In the genomic region with DNA sequence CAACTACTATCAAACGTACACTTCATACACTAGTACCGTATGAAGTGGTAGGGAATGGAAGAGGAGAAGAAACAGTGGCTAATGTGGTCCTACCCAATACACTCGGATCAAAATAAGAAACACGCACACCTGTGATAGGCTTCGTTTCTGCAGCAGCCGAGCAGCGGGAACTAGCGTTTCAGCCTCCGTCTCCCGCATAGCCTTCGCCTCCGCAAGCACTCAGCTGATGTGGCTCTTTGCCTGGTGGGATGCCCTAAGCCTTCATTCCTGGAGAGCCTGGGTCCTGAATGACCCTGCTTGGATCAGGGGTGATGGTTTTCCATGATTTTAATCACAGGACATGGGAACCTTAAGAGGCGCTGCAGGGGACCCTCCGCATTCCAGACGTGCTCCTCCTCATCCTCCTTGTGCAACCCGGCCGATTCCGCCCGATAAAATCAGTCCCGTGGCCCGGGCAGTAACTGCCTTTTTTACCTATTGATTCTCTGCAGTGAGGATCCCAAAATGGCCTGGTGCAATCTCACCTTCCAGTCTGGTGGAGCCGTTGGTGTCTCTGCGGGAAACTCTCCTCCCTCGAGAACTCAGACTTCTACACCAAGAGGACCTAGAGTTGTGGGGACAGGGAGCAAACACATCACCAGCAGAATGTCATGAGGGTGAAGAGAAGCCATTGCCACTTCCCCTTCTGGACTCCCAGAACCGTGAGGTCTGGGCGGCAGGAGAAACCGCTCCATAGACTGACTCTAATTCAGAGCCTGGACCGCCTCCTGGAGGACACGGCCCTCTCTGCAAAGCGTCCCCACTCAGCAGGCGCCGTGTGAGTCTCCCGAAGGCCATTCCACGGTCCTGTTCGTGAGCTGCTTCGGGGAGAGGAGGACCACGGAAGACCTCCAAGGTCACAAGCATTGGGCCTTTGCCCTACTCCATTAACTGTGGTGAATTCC, we compare ENCODE assay signal across 15 cellular contexts. TPM values are rescaled to one million over a fixed set of nuclear protein-coding genes. Genes with fewer than 3 reads are reported as not detected.
DNase-seq lines count a peak whose midpoint lies in the region; ATAC-seq, FAIRE-seq and TF ChIP-seq lines count a peak whose summit lies in the region.
"Had no signal": no experiment of that assay in that cellular context is flagged by ENCODE, and none has a peak within 500 bp of the region (broad histone marks: within the 10 kb centered on the region; RNA-seq: fewer than 3 reads in every experiment).

No MANE protein-coding gene starts in this region.

- no peaks in the 10 kb centered on the region for H4K20me1 ChIP-seq in HepG2 (ENCODE audit: insufficient read depth, low read length)

- POLR2A ChIA-PET in WTC11 (lab: Charles Lee): no interaction called here
- POLR2A ChIA-PET in HepG2 (lab: Yijun Ruan, JAX): no interaction called here

- no peak overlapping the region for H2AFZ ChIP-seq in HepG2 (ENCODE audit: low read length)

- TF ChIP-seq RAD21 in HepG2 (CRISPR knock-in tag; IDR thresholded peaks at IDR 0.05): no peak; the same call in 1 of the 2 replicates

- H3K9me3 ChIP-seq in HepG2 (ENCODE audit: low read length) (no peaks in the 10 kb centered on the region), tibial artery (no peaks in the 10 kb centered on the region), spleen (no peaks in the 10 kb centered on the region), MG63 (no peaks in the 10 kb centered on the region)

- TF ChIP-seq CTCF in WTC11 (IDR thresholded peaks at IDR 0.05) (no peak), HepG2 (CRISPR knock-in tag; IDR thresholded peaks at IDR 0.05) (peak; percentile 54), tibial artery (IDR thresholded peaks at IDR 0.05) (no peak), spleen (IDR thresholded peaks at IDR 0.05 in 8 of 11, conservative IDR thresholded peaks at IDR 0.05 in 3 of 11) (peak in 1 of 11 experiments; percentile 21)

- BruUV-seq in HepG2 (replicated peaks; lab: Mats Ljungman, UMichigan): no TSS peak

- peaks cover 7% of the 10 kb centered on the region for H3K4me1 ChIP-seq in HepG2 (ENCODE audit: insufficient read depth, low read length)
- no peaks in the 10 kb centered on the region for H3K4me1 ChIP-seq in tibial artery
- H3K4me1 ChIP-seq in spleen: peaks cover 0 to 38% (median 12%) of the 10 kb centered on the region in 6 donors

- no peaks in the 10 kb centered on the region for H3K36me3 ChIP-seq in HepG2 (replicated peaks in 1 of 2; ENCODE audit: control insufficient read depth in 1 of 2, insufficient read depth in 2 of 2, low read length in 2 of 2)
- no peaks in the 10 kb centered on the region for H3K36me3 ChIP-seq in tibial artery
- peaks cover 0 to 26% (median 0%) of the 10 kb centered on the region in 6 donors for H3K36me3 ChIP-seq in spleen
- H3K36me3 ChIP-seq in MG63: no peaks in the 10 kb centered on the region

- ATAC-seq in activated T-cell treated with anti-CD3 and anti-CD28 coated beads, Interleukin-2, amount 50 U/mL, for 72 hours (replicated peaks in 1 of 2): no peak
- peak; percentile 51 for ATAC-seq in WTC11
- ATAC-seq in HepG2: peak; percentile 37; the same call in 2 of the 3 replicates

- peaks cover 18% of the 10 kb centered on the region for H3K4me1 Mint-ChIP-seq in activated T-cell treated with anti-CD3 and anti-CD28 coated beads, Interleukin-2, amount 50 U/mL, for 24 hours (ENCODE audit: low read depth)
- peaks cover 15% of the 10 kb centered on the region for H3K4me1 Mint-ChIP-seq in activated T-cell treated with anti-CD3 and anti-CD28 coated beads, Interleukin-2, amount 50 U/mL, for 72 hours (ENCODE audit: low read depth)
- H3K4me1 Mint-ChIP-seq in WTC11: peaks cover 8% of the 10 kb centered on the region; the same call in 1 of the 2 replicates

- no peak overlapping the region for H3K27ac Mint-ChIP-seq in activated T-cell treated with anti-CD3 and anti-CD28 coated beads, Interleukin-2, amount 50 U/mL, for 24 hours
- H3K27ac Mint-ChIP-seq in activated T-cell treated with anti-CD3 and anti-CD28 coated beads, Interleukin-2, amount 50 U/mL, for 72 hours: no peak overlapping the region
- peak overlapping the region; percentile 13; the same call in 1 of the 2 replicates for H3K27ac Mint-ChIP-seq in WTC11
- H3K27ac Mint-ChIP-seq: activated naive CD8-positive, alpha-beta T cell treated with anti-CD3 and anti-CD28 coated beads, Interleukin-2, amount 10 ng/mL, durations not matched to agents 7 days and 5 days had no signal

- H3K79me2 ChIP-seq in HepG2 (ENCODE audit: insufficient read depth, low read length): no peaks in the 10 kb centered on the region

- H3K27me3 ChIP-seq in HepG2 (ENCODE audit: control insufficient read depth in 1 of 2, insufficient read depth in 2 of 2, low read length in 2 of 2) (peaks cover 1 to 32% of the 10 kb centered on the region in 2 experiments; a peak in 2 of 5 replicates), tibial artery (peaks cover 0 to 29% of the 10 kb centered on the region in 2 donors), spleen (replicated peaks in 1 of 7) (no peaks in the 10 kb centered on the region), MG63 (no peaks in the 10 kb centered on the region; the same call in 1 of the 2 replicates)

- no peak overlapping the region for H3K4me3 ChIP-seq in HepG2 (replicated peaks in 1 of 3; ENCODE audit: insufficient read depth in 1 of 3, low read depth in 2 of 3, low read length in 3 of 3)
- H3K4me3 ChIP-seq in tibial artery: no peak overlapping the region
- H3K4me3 ChIP-seq in spleen: no peak overlapping the region
- no peak overlapping the region for H3K4me3 ChIP-seq in MG63

- WGBS in HepG2 (ENCODE audit: low lambda C conversion rate): 68% methylated on average over 28 of the region's 37 CpGs
- WGBS in spleen, 5 donors: 70 to 78% (median 75%) methylated on average over 36 to 37 of the region's 37 CpGs

- FAIRE-seq in HepG2 (lab: Jason Lieb, UNC): no peak
- FAIRE-seq: GM12892, urothelium cell line had no signal

- no peak overlapping the region for H3K9ac ChIP-seq in HepG2 (ENCODE audit: insufficient read depth, low read depth, low read length)

- in situ Hi-C loops in HepG2 (cut with HindIII; ENCODE audit: extremely low pct_ligation_motif_present, low pct_unique_long_range_greater_than_20kb): no loop called here

- DNase-seq in activated T-cell treated with anti-CD3 and anti-CD28 coated beads, Interleukin-2, amount 50 U/mL, for 24 hours: peak; percentile 31
- DNase-seq in activated T-cell treated with anti-CD3 and anti-CD28 coated beads, Interleukin-2, amount 50 U/mL, for 72 hours: no peak
- DNase-seq in WTC11 (ENCODE audit: low spot score) (peak; percentile 11), HepG2 (ENCODE audit: low spot score) (no peak), tibial artery (peak; percentile 21 to 48), spleen (no peak), MG63 (no peak), cortex of kidney (lab: John Stamatoyannopoulos, UW) (no peak)
- DNase-seq: activated naive CD8-positive, alpha-beta T cell treated with anti-CD3 and anti-CD28 coated beads, Interleukin-2, amount 10 ng/mL, durations not matched to agents 7 days and 5 days; HCEC 1CT; NCI-H1930 had no signal

- no peak for TF ChIP-seq POLR2A in HepG2 (IDR thresholded peaks at IDR 0.05; ENCODE audit: insufficient read depth in 1 of 2, low read depth in 2 of 2, low read length in 2 of 2)
- no peak for TF ChIP-seq POLR2A in spleen (IDR thresholded peaks at IDR 0.05)

- H3K9me3 Mint-ChIP-seq in activated T-cell treated with anti-CD3 and anti-CD28 coated beads, Interleukin-2, amount 50 U/mL, for 24 hours: no peaks in the 10 kb centered on the region
- H3K9me3 Mint-ChIP-seq in activated T-cell treated with anti-CD3 and anti-CD28 coated beads, Interleukin-2, amount 50 U/mL, for 72 hours: no peaks in the 10 kb centered on the region
- no peaks in the 10 kb centered on the region for H3K9me3 Mint-ChIP-seq in WTC11
- H3K9me3 Mint-ChIP-seq: activated naive CD8-positive, alpha-beta T cell treated with anti-CD3 and anti-CD28 coated beads, Interleukin-2, amount 10 ng/mL, durations not matched to agents 7 days and 5 days had no signal

- no peak overlapping the region for H3K27ac ChIP-seq in HepG2 (ENCODE audit: extremely low read length, insufficient read depth, low read length)
- H3K27ac ChIP-seq in tibial artery: no peak overlapping the region
- no peak overlapping the region for H3K27ac ChIP-seq in spleen

- no peak overlapping the region for H3K4me2 ChIP-seq in HepG2 (ENCODE audit: low read depth, low read length)

- H3K4me3 Mint-ChIP-seq in activated T-cell treated with anti-CD3 and anti-CD28 coated beads, Interleukin-2, amount 50 U/mL, for 24 hours: no peak overlapping the region
- no peak overlapping the region for H3K4me3 Mint-ChIP-seq in activated T-cell treated with anti-CD3 and anti-CD28 coated beads, Interleukin-2, amount 50 U/mL, for 72 hours
- no peak overlapping the region for H3K4me3 Mint-ChIP-seq in WTC11
- H3K4me3 Mint-ChIP-seq: activated naive CD8-positive, alpha-beta T cell treated with anti-CD3 and anti-CD28 coated beads, Interleukin-2, amount 10 ng/mL, durations not matched to agents 7 days and 5 days had no signal

- intact Hi-C loops in HepG2 (cut with micrococcal nuclease; ENCODE audit: unreplicated experiment) (no loop called here), tibial artery (cut with DNase I; ENCODE audit: low total_unique reads) (no loop called here), spleen (cut with DNase I; ENCODE audit: low total_unique reads) (no loop called here)

- peaks cover 4% of the 10 kb centered on the region for H3K36me3 Mint-ChIP-seq in activated T-cell treated with anti-CD3 and anti-CD28 coated beads, Interleukin-2, amount 50 U/mL, for 24 hours (ENCODE audit: low read depth)
- H3K36me3 Mint-ChIP-seq in activated T-cell treated with anti-CD3 and anti-CD28 coated beads, Interleukin-2, amount 50 U/mL, for 72 hours (ENCODE audit: insufficient read depth in 2 of 2): no peaks in the 10 kb centered on the region
- no peaks in the 10 kb centered on the region for H3K36me3 Mint-ChIP-seq in WTC11

- CTCF ChIA-PET in WTC11 (lab: Charles Lee) (interaction anchor here (0.6 to 1.6 kb wide), 3 partner anchors 11 to 412 kb away, joined by 3 to 7 read pairs (median 3); no protein-coding TSS in a partner anchor), HepG2 (lab: Yijun Ruan, JAX; ENCODE audit: low intra/inter-chr PET ratio, low total read pairs) (interaction anchor here (2.2 kb wide), 1 partner anchor 96 kb away, joined by 9 read pairs; no protein-coding TSS in a partner anchor)

- TF ChIP-seq EP300 in HepG2 (IDR thresholded peaks at IDR 0.05; ENCODE audit: low read depth in 2 of 2, low read length in 2 of 2): no peak
- no peak for TF ChIP-seq EP300 in HepG2 (CRISPR knock-in tag; IDR thresholded peaks at IDR 0.05; ENCODE audit: borderline replicate concordance)

- no peaks in the 10 kb centered on the region for H3K27me3 Mint-ChIP-seq in activated T-cell treated with anti-CD3 and anti-CD28 coated beads, Interleukin-2, amount 50 U/mL, for 24 hours
- no peaks in the 10 kb centered on the region for H3K27me3 Mint-ChIP-seq in activated T-cell treated with anti-CD3 and anti-CD28 coated beads, Interleukin-2, amount 50 U/mL, for 72 hours (ENCODE audit: low read depth)
- H3K27me3 Mint-ChIP-seq in WTC11 (ENCODE audit: low read depth): peaks cover 30% of the 10 kb centered on the region

RNA-seq across cellular contexts. Expression of gene C11orf21, which starts 8.1 kb away (rescaled TPM):
- total RNA-seq in activated T-cell treated with anti-CD3 and anti-CD28 coated beads, Interleukin-2, amount 50 U/mL, for 72 hours: 10 to 100 TPM; 13.6 to 16.6 TPM
- total RNA-seq in WTC11 (2021) (0.11 to 0.24 TPM in 2 of 3 replicates, not detected in the other), HepG2 (2016; rRNA removed; fragmentation: Illumina TruSeq; extraction: Trizol) (not detected in 2 replicates), spleen (10 to 100 TPM; 10.6 to 24.9 (median 18.1) TPM)
- not detected in 2 replicates for total RNA-seq in HepG2 (2016; cell fraction: cytosol; rRNA removed; fragmentation: Illumina TruSeq; extraction: Trizol; ENCODE audit: low read depth)
- total RNA-seq in HepG2 (2016; cell fraction: insoluble cytoplasmic fraction; rRNA removed; fragmentation: Illumina TruSeq; extraction: Trizol): not detected in 2 replicates
- total RNA-seq in HepG2 (2016; cell fraction: membrane; rRNA removed; fragmentation: Illumina TruSeq; extraction: Trizol): not detected in 2 replicates
- not detected in 2 replicates for total RNA-seq in HepG2 (2016; cell fraction: nucleus; rRNA removed; fragmentation: Illumina TruSeq; extraction: Trizol)
- polyA plus RNA-seq in HepG2 (2011; rRNA removed) (0.03 and 0.08 TPM in 2 replicates), spleen (10 to 100 TPM in 1 of 3 donors, 1 to 10 TPM in 2; 8.6 to 12.1 (median 8.9) TPM)
- polyA plus RNA-seq in HepG2 (2011; cell fraction: cytosol; rRNA removed): 0.04 TPM in 1 of 2 replicates, not detected in the other
- 0.09 and 0.11 TPM in 2 replicates for polyA plus RNA-seq in HepG2 (2011; cell fraction: nucleus; rRNA removed)
- polyA plus RNA-seq in HepG2 (2012): not detected in 2 replicates
- not detected in 2 replicates for polyA plus RNA-seq in HepG2 (2016; cell fraction: cytosol; fragmentation: Illumina TruSeq; extraction: Trizol; ENCODE audit: low read depth)
- not detected in 2 replicates for polyA plus RNA-seq in HepG2 (2016; cell fraction: insoluble cytoplasmic fraction; fragmentation: Illumina TruSeq; extraction: Trizol; ENCODE audit: low read depth)
- polyA plus RNA-seq in HepG2 (2016; cell fraction: membrane; fragmentation: Illumina TruSeq; extraction: Trizol; ENCODE audit: low read depth): not detected in 2 replicates
- polyA plus RNA-seq in HepG2 (2016; cell fraction: nucleus; fragmentation: Illumina TruSeq; extraction: Trizol; ENCODE audit: insufficient read depth, low read depth): not detected in 2 replicates
- polyA minus RNA-seq in HepG2 (2011; rRNA and poly(A)+ RNA removed; ENCODE audit: low replicate concordance): 0.12 TPM in 1 of 2 replicates, not detected in the other
- polyA minus RNA-seq in HepG2 (2011; cell fraction: cytosol; rRNA and poly(A)+ RNA removed): not detected in 2 replicates
- polyA minus RNA-seq in HepG2 (2011; cell fraction: nucleus; rRNA and poly(A)+ RNA removed): not detected in 2 replicates
- total RNA-seq in MG63 (2014; rRNA removed; shearing (Covaris generic); ENCODE audit: low replicate concordance): 8.4 and 18.1 TPM in 2 replicates
- polyA plus RNA-seq: AG04450, neural cell had no signal

RNA-seq across cellular contexts. Expression of gene TSPAN32, which starts 8.1 kb away (rescaled TPM):
- 10 to 100 TPM in 1 of 2 donors, 1 to 10 TPM in 1; 8.6 to 10.2 TPM for total RNA-seq in activated T-cell treated with anti-CD3 and anti-CD28 coated beads, Interleukin-2, amount 50 U/mL, for 72 hours
- total RNA-seq in WTC11 (2021) (0.39 TPM in 1 of 3 replicates, not detected in the others), HepG2 (2016; rRNA removed; fragmentation: Illumina TruSeq; extraction: Trizol) (0.09 TPM in 1 of 2 replicates, not detected in the other), spleen (10 to 100 TPM; 10.6 to 21.0 (median 17.6) TPM)
- not detected in 2 replicates for total RNA-seq in HepG2 (2016; cell fraction: cytosol; rRNA removed; fragmentation: Illumina TruSeq; extraction: Trizol; ENCODE audit: low read depth)
- total RNA-seq in HepG2 (2016; cell fraction: insoluble cytoplasmic fraction; rRNA removed; fragmentation: Illumina TruSeq; extraction: Trizol): 0.24 TPM in 1 of 2 replicates, not detected in the other
- total RNA-seq in HepG2 (2016; cell fraction: membrane; rRNA removed; fragmentation: Illumina TruSeq; extraction: Trizol): not detected in 2 replicates
- total RNA-seq in HepG2 (2016; cell fraction: nucleus; rRNA removed; fragmentation: Illumina TruSeq; extraction: Trizol): 0.31 and 0.53 TPM in 2 replicates
- polyA plus RNA-seq in HepG2 (2011; rRNA removed) (0.39 and 0.70 TPM in 2 replicates), spleen (10 to 100 TPM; 11.2 to 21.8 (median 14.1) TPM)
- polyA plus RNA-seq in HepG2 (2011; cell fraction: cytosol; rRNA removed): 0.18 and 0.34 TPM in 2 replicates
- 2.2 and 7.0 TPM in 2 replicates for polyA plus RNA-seq in HepG2 (2011; cell fraction: nucleus; rRNA removed)
- 0.51 and 1.2 TPM in 2 replicates for polyA plus RNA-seq in HepG2 (2012)
- not detected in 2 replicates for polyA plus RNA-seq in HepG2 (2016; cell fraction: cytosol; fragmentation: Illumina TruSeq; extraction: Trizol; ENCODE audit: low read depth)
- polyA plus RNA-seq in HepG2 (2016; cell fraction: insoluble cytoplasmic fraction; fragmentation: Illumina TruSeq; extraction: Trizol; ENCODE audit: low read depth): not detected in 2 replicates
- polyA plus RNA-seq in HepG2 (2016; cell fraction: membrane; fragmentation: Illumina TruSeq; extraction: Trizol; ENCODE audit: low read depth): not detected in 2 replicates
- polyA plus RNA-seq in HepG2 (2016; cell fraction: nucleus; fragmentation: Illumina TruSeq; extraction: Trizol; ENCODE audit: insufficient read depth, low read depth): 0.19 and 0.56 TPM in 2 replicates
- 0.07 and 1.3 TPM in 2 replicates for polyA minus RNA-seq in HepG2 (2011; rRNA and poly(A)+ RNA removed; ENCODE audit: low replicate concordance)
- not detected in 2 replicates for polyA minus RNA-seq in HepG2 (2011; cell fraction: cytosol; rRNA and poly(A)+ RNA removed)
- 0.90 TPM in 1 of 2 replicates, not detected in the other for polyA minus RNA-seq in HepG2 (2011; cell fraction: nucleus; rRNA and poly(A)+ RNA removed)
- 4.3 and 6.0 TPM in 2 replicates for total RNA-seq in MG63 (2014; rRNA removed; shearing (Covaris generic); ENCODE audit: low replicate concordance)
- polyA plus RNA-seq: neural cell had no signal

RNA-seq across cellular contexts. Expression of gene ASCL2, which starts 23.3 kb away (rescaled TPM):
- 1 to 10 TPM in 1 of 2 donors, under 1 TPM in 1; 0.38 to 1.7 TPM for total RNA-seq in activated T-cell treated with anti-CD3 and anti-CD28 coated beads, Interleukin-2, amount 50 U/mL, for 72 hours
- total RNA-seq in WTC11 (2021) (0.24 to 0.73 TPM (median 0.64 TPM) in 3 replicates), HepG2 (2016; rRNA removed; fragmentation: Illumina TruSeq; extraction: Trizol) (0.07 TPM in 1 of 2 replicates, not detected in the other), spleen (1 to 10 TPM; 1.9 to 3.0 (median 2.3) TPM)
- not detected in 2 replicates for total RNA-seq in HepG2 (2016; cell fraction: cytosol; rRNA removed; fragmentation: Illumina TruSeq; extraction: Trizol; ENCODE audit: low read depth)
- total RNA-seq in HepG2 (2016; cell fraction: insoluble cytoplasmic fraction; rRNA removed; fragmentation: Illumina TruSeq; extraction: Trizol): 0.09 TPM in 1 of 2 replicates, not detected in the other
- 0.09 and 0.14 TPM in 2 replicates for total RNA-seq in HepG2 (2016; cell fraction: membrane; rRNA removed; fragmentation: Illumina TruSeq; extraction: Trizol)
- total RNA-seq in HepG2 (2016; cell fraction: nucleus; rRNA removed; fragmentation: Illumina TruSeq; extraction: Trizol): not detected in 2 replicates
- polyA plus RNA-seq in HepG2 (2011; rRNA removed) (not detected in 2 replicates), spleen (1 to 10 TPM in 1 of 3 donors, under 1 TPM in 2; 0.68 to 1.3 (median 0.93) TPM)
- not detected in 2 replicates for polyA plus RNA-seq in HepG2 (2011; cell fraction: cytosol; rRNA removed)
- polyA plus RNA-seq in HepG2 (2011; cell fraction: nucleus; rRNA removed): not detected in 2 replicates
- polyA plus RNA-seq in HepG2 (2012): not detected in 2 replicates
- not detected in 2 replicates for polyA plus RNA-seq in HepG2 (2016; cell fraction: cytosol; fragmentation: Illumina TruSeq; extraction: Trizol; ENCODE audit: low read depth)
- polyA plus RNA-seq in HepG2 (2016; cell fraction: insoluble cytoplasmic fraction; fragmentation: Illumina TruSeq; extraction: Trizol; ENCODE audit: low read depth): 0.13 TPM in 1 of 2 replicates, not detected in the other
- polyA plus RNA-seq in HepG2 (2016; cell fraction: membrane; fragmentation: Illumina TruSeq; extraction: Trizol; ENCODE audit: low read depth): not detected in 2 replicates
- polyA plus RNA-seq in HepG2 (2016; cell fraction: nucleus; fragmentation: Illumina TruSeq; extraction: Trizol; ENCODE audit: insufficient read depth, low read depth): not detected in 2 replicates
- polyA minus RNA-seq in HepG2 (2011; rRNA and poly(A)+ RNA removed; ENCODE audit: low replicate concordance): not detected in 2 replicates
- polyA minus RNA-seq in HepG2 (2011; cell fraction: cytosol; rRNA and poly(A)+ RNA removed): not detected in 2 replicates
- not detected in 2 replicates for polyA minus RNA-seq in HepG2 (2011; cell fraction: nucleus; rRNA and poly(A)+ RNA removed)
- total RNA-seq in MG63 (2014; rRNA removed; shearing (Covaris generic); ENCODE audit: low replicate concordance): not detected in 2 replicates
- polyA plus RNA-seq: AG04450, neural cell had no signal

Comparison
In these comparisons a context has a peak if more than half of its experiments do, and no peak if none do; other contexts are left out.
1. DNase-seq: peak in activated T-cell treated with anti-CD3 and anti-CD28 coated beads, Interleukin-2, amount 50 U/mL, for 24 hours (single experiment), WTC11 (single experiment) and tibial artery (2 of 2); none in activated T-cell treated with anti-CD3 and anti-CD28 coated beads, Interleukin-2, amount 50 U/mL, for 72 hours (0 of 2), HepG2 (single experiment), spleen (single experiment), MG63 (single experiment) and cortex of kidney (single experiment).
2. ATAC-seq: peak in WTC11 (single experiment) and HepG2 (single experiment); none in activated T-cell treated with anti-CD3 and anti-CD28 coated beads, Interleukin-2, amount 50 U/mL, for 72 hours (0 of 2).